In the genomic region with DNA sequence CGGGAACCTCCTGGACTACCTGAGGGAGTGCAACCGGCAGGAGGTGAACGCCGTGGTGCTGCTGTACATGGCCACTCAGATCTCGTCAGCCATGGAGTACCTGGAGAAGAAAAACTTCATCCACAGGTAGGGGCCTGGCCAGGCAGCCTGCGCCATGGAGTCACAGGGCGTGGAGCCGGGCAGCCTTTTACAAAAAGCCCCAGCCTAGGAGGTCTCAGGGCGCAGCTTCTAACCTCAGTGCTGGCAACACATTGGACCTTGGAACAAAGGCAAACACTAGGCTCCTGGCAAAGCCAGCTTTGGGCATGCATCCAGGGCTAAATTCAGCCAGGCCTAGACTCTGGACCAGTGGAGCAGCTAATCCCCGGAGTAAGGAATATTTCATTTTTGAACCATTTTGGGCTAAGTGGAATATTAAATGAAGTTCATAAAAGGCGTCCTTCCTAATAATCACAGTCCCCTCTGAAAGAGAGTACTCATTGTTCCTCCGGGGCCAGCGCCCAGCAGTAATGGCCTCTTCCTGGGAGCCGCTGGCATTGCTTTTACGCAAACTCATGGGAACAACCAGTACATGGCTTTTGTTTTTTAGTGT, we compare ENCODE assay signal across 1 cellular context.
TF ChIP-seq lines count a peak whose summit lies in the region.

No MANE protein-coding gene starts in this region.

TF ChIP-seq in HepG2, 621 proteins besides CTCF, POLR2A, EP300 and RAD21 (continued from another document and continues in another):
- TF ChIP-seq ZBTB40 (IDR thresholded peaks at IDR 0.05) (no peak), ZBTB40 (CRISPR knock-in tag; IDR thresholded peaks at IDR 0.05) (no peak), ATF3 (CRISPR knock-in tag; IDR thresholded peaks at IDR 0.05) (no peak), ZNF557 (CRISPR knock-in tag; IDR thresholded peaks at IDR 0.05) (no peak), BATF2 (CRISPR knock-in tag; IDR thresholded peaks at IDR 0.05) (no peak), ZC3H4 (CRISPR knock-in tag; IDR thresholded peaks at IDR 0.05; ENCODE audit: borderline replicate concordance) (no peak), IKZF4 (CRISPR knock-in tag; IDR thresholded peaks at IDR 0.05; ENCODE audit: borderline replicate concordance, low read depth, not compliant biosample characterization) (no peak), LBX2 (CRISPR knock-in tag; IDR thresholded peaks at IDR 0.05; ENCODE audit: borderline replicate concordance) (no peak), MEIS2 (CRISPR knock-in tag; IDR thresholded peaks at IDR 0.05) (no peak), SIX1 (CRISPR knock-in tag; IDR thresholded peaks at IDR 0.05; ENCODE audit: borderline replicate concordance) (no peak), NFYC (CRISPR knock-in tag; IDR thresholded peaks at IDR 0.05) (no peak), SCMH1 (CRISPR knock-in tag; IDR thresholded peaks at IDR 0.05; ENCODE audit: borderline replicate concordance) (no peak), ZNF747 (CRISPR knock-in tag; IDR thresholded peaks at IDR 0.05; ENCODE audit: borderline replicate concordance) (no peak), NRL (CRISPR knock-in tag; IDR thresholded peaks at IDR 0.05; ENCODE audit: borderline replicate concordance) (no peak), NONO (IDR thresholded peaks at IDR 0.05) (no peak), NONO (CRISPR knock-in tag; conservative IDR thresholded peaks at IDR 0.05) (0 out of 2 replicates have a peak, but pooled peaks have one; percentile 20), ZNF883 (CRISPR knock-in tag; IDR thresholded peaks at IDR 0.05; ENCODE audit: not compliant biosample characterization) (no peak), ETV5 (CRISPR knock-in tag; IDR thresholded peaks at IDR 0.05; ENCODE audit: borderline replicate concordance) (no peak), HOXA9 (CRISPR knock-in tag; IDR thresholded peaks at IDR 0.05; ENCODE audit: borderline replicate concordance) (no peak), TOE1 (CRISPR knock-in tag; IDR thresholded peaks at IDR 0.05) (no peak), ZNF562 (CRISPR knock-in tag; IDR thresholded peaks at IDR 0.05; ENCODE audit: borderline replicate concordance) (no peak), ZNF616 (CRISPR knock-in tag; IDR thresholded peaks at IDR 0.05; ENCODE audit: low read depth) (no peak), E2F2 (CRISPR knock-in tag; IDR thresholded peaks at IDR 0.05; ENCODE audit: borderline replicate concordance) (no peak), MIER3 (CRISPR knock-in tag; IDR thresholded peaks at IDR 0.05; ENCODE audit: borderline replicate concordance) (no peak), ZFP62 (CRISPR knock-in tag; IDR thresholded peaks at IDR 0.05) (no peak), CHD4 (IDR thresholded peaks at IDR 0.05; ENCODE audit: borderline replicate concordance, low read length) (no peak), ZNF256 (CRISPR knock-in tag; conservative IDR thresholded peaks at IDR 0.05) (no peak), ZNF382 (CRISPR knock-in tag; IDR thresholded peaks at IDR 0.05; ENCODE audit: borderline replicate concordance) (no peak), HMG20A (CRISPR knock-in tag; IDR thresholded peaks at IDR 0.05; ENCODE audit: borderline replicate concordance) (no peak), ZNF24 (IDR thresholded peaks at IDR 0.05) (no peak), ZNF75D (CRISPR knock-in tag; IDR thresholded peaks at IDR 0.05; ENCODE audit: borderline replicate concordance) (no peak), ZNF274 (CRISPR knock-in tag; IDR thresholded peaks at IDR 0.05) (no peak), HNRNPL (IDR thresholded peaks at IDR 0.05; ENCODE audit: low read depth, low read length) (peak; percentile 85), KMT2A (CRISPR knock-in tag; IDR thresholded peaks at IDR 0.05) (no peak), ZMYM4 (CRISPR knock-in tag; IDR thresholded peaks at IDR 0.05) (no peak), GATAD1 (CRISPR knock-in tag; IDR thresholded peaks at IDR 0.05) (no peak), ZNF672 (CRISPR knock-in tag; IDR thresholded peaks at IDR 0.05) (no peak), ATM (IDR thresholded peaks at IDR 0.05; ENCODE audit: borderline replicate concordance) (no peak), XRCC5 (optimal IDR thresholded peaks at IDR 0.05; ENCODE audit: low read length) (no peak), RARA (CRISPR knock-in tag; IDR thresholded peaks at IDR 0.05) (0 out of 2 replicates have a peak, but pooled peaks have one; percentile 10), MBNL3 (CRISPR knock-in tag; conservative IDR thresholded peaks at IDR 0.05) (no peak), DNMT3B (CRISPR knock-in tag; conservative IDR thresholded peaks at IDR 0.05) (no peak), ZSCAN25 (CRISPR knock-in tag; IDR thresholded peaks at IDR 0.05) (no peak), ZNF101 (CRISPR knock-in tag; IDR thresholded peaks at IDR 0.05; ENCODE audit: borderline replicate concordance, low read depth) (no peak), ZNF784 (CRISPR knock-in tag; IDR thresholded peaks at IDR 0.05; ENCODE audit: borderline replicate concordance) (no peak), SIN3B (IDR thresholded peaks at IDR 0.05; ENCODE audit: low read length) (no peak), ZNF619 (CRISPR knock-in tag; IDR thresholded peaks at IDR 0.05) (no peak), TGIF2 (CRISPR knock-in tag; IDR thresholded peaks at IDR 0.05) (no peak), ZNF205 (CRISPR knock-in tag; IDR thresholded peaks at IDR 0.05) (no peak), AGO2 (optimal IDR thresholded peaks at IDR 0.05; ENCODE audit: low read depth, low read length) (no peak), SRSF4 (IDR thresholded peaks at IDR 0.05; ENCODE audit: low read depth, low read length, poor library complexity, severe bottlenecking) (no peak), FOXM1 (CRISPR knock-in tag; IDR thresholded peaks at IDR 0.05) (no peak), ZNF577 (CRISPR knock-in tag; IDR thresholded peaks at IDR 0.05; ENCODE audit: borderline replicate concordance, low read depth) (no peak), ZNF496 (CRISPR knock-in tag; IDR thresholded peaks at IDR 0.05; ENCODE audit: insufficient replicate concordance) (no peak), KLF12 (CRISPR knock-in tag; IDR thresholded peaks at IDR 0.05; ENCODE audit: borderline replicate concordance) (peak; percentile 52; the same call in 1 of the 2 replicates)
- TF ChIP-seq, protein P1, sequence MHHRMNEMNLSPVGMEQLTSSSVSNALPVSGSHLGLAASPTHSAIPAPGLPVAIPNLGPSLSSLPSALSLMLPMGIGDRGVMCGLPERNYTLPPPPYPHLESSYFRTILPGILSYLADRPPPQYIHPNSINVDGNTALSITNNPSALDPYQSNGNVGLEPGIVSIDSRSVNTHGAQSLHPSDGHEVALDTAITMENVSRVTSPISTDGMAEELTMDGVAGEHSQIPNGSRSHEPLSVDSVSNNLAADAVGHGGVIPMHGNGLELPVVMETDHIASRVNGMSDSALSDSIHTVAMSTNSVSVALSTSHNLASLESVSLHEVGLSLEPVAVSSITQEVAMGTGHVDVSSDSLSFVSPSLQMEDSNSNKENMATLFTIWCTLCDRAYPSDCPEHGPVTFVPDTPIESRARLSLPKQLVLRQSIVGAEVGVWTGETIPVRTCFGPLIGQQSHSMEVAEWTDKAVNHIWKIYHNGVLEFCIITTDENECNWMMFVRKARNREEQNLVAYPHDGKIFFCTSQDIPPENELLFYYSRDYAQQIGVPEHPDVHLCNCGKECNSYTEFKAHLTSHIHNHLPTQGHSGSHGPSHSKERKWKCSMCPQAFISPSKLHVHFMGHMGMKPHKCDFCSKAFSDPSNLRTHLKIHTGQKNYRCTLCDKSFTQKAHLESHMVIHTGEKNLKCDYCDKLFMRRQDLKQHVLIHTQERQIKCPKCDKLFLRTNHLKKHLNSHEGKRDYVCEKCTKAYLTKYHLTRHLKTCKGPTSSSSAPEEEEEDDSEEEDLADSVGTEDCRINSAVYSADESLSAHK (CRISPR knock-in tag; IDR thresholded peaks at IDR 0.05; ENCODE audit: borderline replicate concordance) = no peak
- TF ChIP-seq, protein P2, sequence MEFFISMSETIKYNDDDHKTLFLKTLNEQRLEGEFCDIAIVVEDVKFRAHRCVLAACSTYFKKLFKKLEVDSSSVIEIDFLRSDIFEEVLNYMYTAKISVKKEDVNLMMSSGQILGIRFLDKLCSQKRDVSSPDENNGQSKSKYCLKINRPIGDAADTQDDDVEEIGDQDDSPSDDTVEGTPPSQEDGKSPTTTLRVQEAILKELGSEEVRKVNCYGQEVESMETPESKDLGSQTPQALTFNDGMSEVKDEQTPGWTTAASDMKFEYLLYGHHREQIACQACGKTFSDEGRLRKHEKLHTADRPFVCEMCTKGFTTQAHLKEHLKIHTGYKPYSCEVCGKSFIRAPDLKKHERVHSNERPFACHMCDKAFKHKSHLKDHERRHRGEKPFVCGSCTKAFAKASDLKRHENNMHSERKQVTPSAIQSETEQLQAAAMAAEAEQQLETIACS (CRISPR knock-in tag; IDR thresholded peaks at IDR 0.05) = no peak
